In genomic region chr11:101128571-101129202, GRCh38 we compare ENCODE assay signal across 13 cellular contexts. TPM values are rescaled to one million over a fixed set of nuclear protein-coding genes. Genes with fewer than 3 reads are reported as not detected.
A peak's percentile ranks its signal among the peaks of the same experiment; 100 is the strongest.
DNase-seq lines count a peak whose midpoint lies in the region; ATAC-seq, FAIRE-seq and TF ChIP-seq lines count a peak whose summit lies in the region.
"Had no signal": no experiment of that assay in that cellular context is flagged by ENCODE, and none has a peak within 500 bp of the region (broad histone marks: within the 10 kb centered on the region; RNA-seq: fewer than 3 reads in every experiment).

No MANE protein-coding gene starts in this region.

- H3K27me3 ChIP-seq in right lobe of liver = peaks cover 0 to 38% of the 10 kb centered on the region in 2 donors
- H3K27me3 ChIP-seq in spleen (replicated peaks in 1 of 7) = peaks cover 3 to 64% (median 26%) of the 10 kb centered on the region in 7 donors
- H3K27me3 ChIP-seq in effector memory CD4-positive, alpha-beta T cell (replicated peaks; ENCODE audit: control insufficient read depth, insufficient read depth, low read length, poor library complexity, severe bottlenecking) = peaks cover 21% of the 10 kb centered on the region

- ATAC-seq in right lobe of liver (peak; percentile 24 to 46 (median 33)), GM18909 (IDR thresholded peaks at IDR 0.05; ENCODE audit: poor library complexity, unreplicated experiment) (no peak), GM18867 (IDR thresholded peaks at IDR 0.05; ENCODE audit: unreplicated experiment) (no peak)

- TF ChIP-seq CTCF in right lobe of liver (IDR thresholded peaks at IDR 0.05) (no peak), spleen (IDR thresholded peaks at IDR 0.05 in 8 of 11, conservative IDR thresholded peaks at IDR 0.05 in 3 of 11) (no peak)

- H3K27ac ChIP-seq in right lobe of liver = no peak overlapping the region
- H3K27ac ChIP-seq in spleen = peak overlapping the region in 5 of 8 donors; percentile 69 to 82 (median 78)
- no peak overlapping the region for H3K27ac ChIP-seq in effector memory CD4-positive, alpha-beta T cell (ENCODE audit: insufficient read depth, low read length, poor library complexity, severe bottlenecking)

- no peaks in the 10 kb centered on the region for H3K36me3 ChIP-seq in right lobe of liver
- H3K36me3 ChIP-seq in spleen = no peaks in the 10 kb centered on the region
- H3K36me3 ChIP-seq in effector memory CD4-positive, alpha-beta T cell (ENCODE audit: control insufficient read depth, insufficient read depth, low read length) = no peaks in the 10 kb centered on the region

- FAIRE-seq in HTR-8/SVneo (lab: Jason Lieb, UNC) = no peak
- FAIRE-seq: TTC549 had no signal

- DNase-seq in HTR-8/SVneo (ENCODE audit: insufficient read length, low spot score) (peak; percentile 20), ecto neural progenitor cell (ENCODE audit: low spot score) (peak; percentile 53), right lobe of liver (peak in 1 of 3 donors; percentile 41), spleen (peak; percentile 66), T-helper 1 cell (no peak)
- no peak for DNase-seq in effector memory CD4-positive, alpha-beta T cell
- DNase-seq: GDM1; NCI-H2171; stimulated activated CD4-positive, alpha-beta T cell treated with anti-CD3 and anti-CD28 coated beads, Interleukin-4, amount 100 ng/mL, for 24 hours had no signal

- H3K9me3 ChIP-seq in right lobe of liver = no peaks in the 10 kb centered on the region
- no peaks in the 10 kb centered on the region for H3K9me3 ChIP-seq in spleen
- no peaks in the 10 kb centered on the region for H3K9me3 ChIP-seq in effector memory CD4-positive, alpha-beta T cell (ENCODE audit: control insufficient read depth, low read length)

- H3K4me1 ChIP-seq in right lobe of liver (peaks cover 0 to 25% (median 5%) of the 10 kb centered on the region in 4 donors), spleen (peaks cover 0 to 26% (median 17%) of the 10 kb centered on the region in 6 donors)
- H3K4me1 ChIP-seq in effector memory CD4-positive, alpha-beta T cell (ENCODE audit: control insufficient read depth, insufficient read depth, low read length, poor library complexity, severe bottlenecking) = no peaks in the 10 kb centered on the region

- under 1% methylated on average over 15 of the region's 38 CpGs for WGBS in right lobe of liver (ENCODE audit: insufficient coverage, low coverage, low lambda C conversion rate, missing lambda C conversion rate)
- WGBS in spleen, 5 donors = 5 to 12% (median 6%) methylated on average over 27 to 38 of the region's 38 CpGs

- TF ChIP-seq POLR2A in right lobe of liver (IDR thresholded peaks at IDR 0.05) (no peak), spleen (IDR thresholded peaks at IDR 0.05) (no peak)

- peak overlapping the region; percentile 40 to 49 (median 49) for H3K4me3 ChIP-seq in right lobe of liver
- peak overlapping the region; percentile 45 to 73 (median 52) for H3K4me3 ChIP-seq in spleen
- H3K4me3 ChIP-seq in effector memory CD4-positive, alpha-beta T cell (ENCODE audit: insufficient read depth, low read depth, low read length, poor library complexity, severe bottlenecking) = no peak overlapping the region

- intact Hi-C loops in right lobe of liver (cut with DNase I) (no loop called here), spleen (cut with DNase I; ENCODE audit: low total_unique reads) (no loop called here)

RNA-seq across cellular contexts. Expression of gene PGR, which starts 0.9 kb away (rescaled TPM):
- under 1 TPM; 0.11 to 0.74 (median 0.28) TPM for total RNA-seq in right lobe of liver
- total RNA-seq in spleen = 1 to 10 TPM; 1.9 to 7.7 (median 5.2) TPM
- under 1 TPM; 0.13 to 0.51 (median 0.20) TPM for polyA plus RNA-seq in spleen
- total RNA-seq: activated naive CD8-positive, alpha-beta T cell treated with anti-CD3 and anti-CD28 coated beads for 36 hours had no signal

Comparison
In these comparisons a context has a peak if more than half of its experiments do, and no peak if none do; other contexts are left out.
1. DNase-seq: peak in HTR-8/SVneo (single experiment), ecto neural progenitor cell (single experiment) and spleen (single experiment); none in T-helper 1 cell (0 of 5) and effector memory CD4-positive, alpha-beta T cell (0 of 3).
2. ATAC-seq: peak in right lobe of liver (4 of 4); none in GM18909 (single experiment) and GM18867 (single experiment).
3. H3K27ac ChIP-seq: peak in spleen (5 of 8); none in right lobe of liver (0 of 3) and effector memory CD4-positive, alpha-beta T cell (single experiment).